Comparison of ENCODE assay signal across 29 cellular contexts in genomic region chr10:1903982-1904381, GRCh38.
"Had no signal": no experiment of that assay in that cellular context is flagged by ENCODE, and none has a peak within 500 bp of the region (broad histone marks: within the 10 kb centered on the region; RNA-seq: fewer than 3 reads in every experiment).

No MANE protein-coding gene starts in this region.

- H3K27me3 Mint-ChIP-seq: dendritic cell treated with granulocyte-macrophage colony-stimulating factor and Interleukin-4, amounts not matched to agents 40 ng/mL and 50 ng/mL, for 4 days had no signal

- ATAC-seq: effector memory CD8-positive, alpha-beta T cell; esophagus mucosa; foreskin keratinocyte; gastrocnemius medialis; gastroesophageal sphincter; heart left ventricle; heart right ventricle had no signal

- H3K27me3 ChIP-seq: colonic mucosa, esophagus squamous epithelium, foreskin keratinocyte, gastrocnemius medialis, heart left ventricle, heart right ventricle had no signal

- H3K9me3 ChIP-seq: esophagus squamous epithelium, gastrocnemius medialis had no signal

- DNase-seq: colonic mucosa; cortex of kidney; dermis blood vessel endothelial cell; dorsolateral prefrontal cortex; effector CD4-positive, alpha-beta T cell; effector CD8-positive, alpha-beta T cell; effector memory CD4-positive, alpha-beta T cell; effector memory CD8-positive, alpha-beta T cell; endodermal cell; erythroblast; esophagus squamous epithelium; foreskin fibroblast; foreskin keratinocyte; foreskin melanocyte; gastrocnemius medialis; glutamatergic neuron; head of caudate nucleus; heart left ventricle; heart right ventricle had no signal

- H3K27ac Mint-ChIP-seq: dendritic cell treated with granulocyte-macrophage colony-stimulating factor and Interleukin-4, amounts not matched to agents 40 ng/mL and 50 ng/mL, for 4 days; effector memory CD8-positive, alpha-beta T cell; endodermal cell had no signal

- H3K4me1 ChIP-seq: colonic mucosa, esophagus muscularis mucosa, esophagus squamous epithelium, foreskin keratinocyte, gastrocnemius medialis, gastroesophageal sphincter, heart left ventricle, heart right ventricle had no signal

- H3K36me3 ChIP-seq: colonic mucosa, esophagus muscularis mucosa, esophagus squamous epithelium, gastrocnemius medialis, gastroesophageal sphincter, heart left ventricle, heart right ventricle had no signal

- H3K27ac ChIP-seq: colonic mucosa, coronary artery, dorsolateral prefrontal cortex, epithelial cell of prostate, esophagus muscularis mucosa, esophagus squamous epithelium, foreskin keratinocyte, gastrocnemius medialis, gastroesophageal sphincter, heart left ventricle, heart right ventricle had no signal

- H3K9me3 Mint-ChIP-seq: dendritic cell treated with granulocyte-macrophage colony-stimulating factor and Interleukin-4, amounts not matched to agents 40 ng/mL and 50 ng/mL, for 4 days had no signal

- H3K4me3 ChIP-seq: colonic mucosa, coronary artery, dorsolateral prefrontal cortex, esophagus muscularis mucosa, esophagus squamous epithelium, gastrocnemius medialis, gastroesophageal sphincter, heart left ventricle, heart right ventricle had no signal

- FAIRE-seq: colon, endometrium, endothelial cell of umbilical vein, frontal cortex had no signal

- H3K4me3 Mint-ChIP-seq: dendritic cell treated with granulocyte-macrophage colony-stimulating factor and Interleukin-4, amounts not matched to agents 40 ng/mL and 50 ng/mL, for 4 days; effector memory CD8-positive, alpha-beta T cell; endodermal cell had no signal

- H3K4me1 Mint-ChIP-seq: endodermal cell had no signal
